Comparison of ENCODE assay signal across 1 cellular context in the genomic region with DNA sequence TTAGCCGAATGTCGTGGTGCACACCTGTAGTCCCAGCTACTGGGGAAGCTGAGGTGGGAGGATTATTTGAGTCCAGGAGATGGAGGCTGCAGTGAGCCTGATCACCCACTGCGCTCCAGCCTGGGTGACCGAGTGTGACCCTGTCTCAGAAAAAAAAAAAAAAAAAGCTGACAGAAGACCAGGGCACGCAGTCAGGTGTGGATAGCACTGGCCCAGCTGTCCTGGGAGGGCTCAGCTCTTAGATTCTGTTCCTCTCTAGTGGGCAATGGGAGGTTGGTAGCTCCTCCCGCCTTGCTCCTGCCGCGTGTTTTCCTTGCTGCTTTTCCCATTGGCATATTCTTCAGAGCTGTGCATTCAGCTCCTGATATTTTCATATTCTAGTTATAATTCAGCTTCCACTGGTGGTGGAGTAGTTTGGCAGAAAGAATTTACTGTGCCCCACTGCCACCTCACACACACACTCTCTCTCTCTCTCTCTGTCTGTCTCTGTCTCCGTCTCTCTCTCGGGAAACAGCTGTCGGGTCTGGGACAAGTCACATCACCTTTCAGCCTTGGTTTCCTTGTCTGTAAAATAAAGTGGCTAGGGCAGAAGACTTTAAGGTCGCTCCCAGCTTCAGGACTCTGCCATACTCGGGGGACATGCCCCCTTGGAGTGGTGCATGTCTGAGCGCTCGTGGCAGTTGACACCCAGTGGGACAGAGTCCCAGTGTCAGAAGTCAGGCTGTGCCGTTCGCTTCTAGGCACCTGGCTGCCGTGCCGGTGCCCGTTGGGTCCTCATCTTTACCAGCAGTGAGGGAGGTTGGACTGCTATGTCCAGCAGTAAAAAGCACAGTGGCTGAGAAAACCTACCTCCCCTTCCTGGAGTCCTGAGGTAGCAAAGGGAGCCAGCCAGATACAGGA.
TF ChIP-seq lines count a peak whose summit lies in the region.

No MANE protein-coding gene starts in this region.

TF ChIP-seq in WTC11, 78 proteins besides CTCF, POLR2A, EP300 and RAD21 (continued from another document):
- TF ChIP-seq, protein P1, sequence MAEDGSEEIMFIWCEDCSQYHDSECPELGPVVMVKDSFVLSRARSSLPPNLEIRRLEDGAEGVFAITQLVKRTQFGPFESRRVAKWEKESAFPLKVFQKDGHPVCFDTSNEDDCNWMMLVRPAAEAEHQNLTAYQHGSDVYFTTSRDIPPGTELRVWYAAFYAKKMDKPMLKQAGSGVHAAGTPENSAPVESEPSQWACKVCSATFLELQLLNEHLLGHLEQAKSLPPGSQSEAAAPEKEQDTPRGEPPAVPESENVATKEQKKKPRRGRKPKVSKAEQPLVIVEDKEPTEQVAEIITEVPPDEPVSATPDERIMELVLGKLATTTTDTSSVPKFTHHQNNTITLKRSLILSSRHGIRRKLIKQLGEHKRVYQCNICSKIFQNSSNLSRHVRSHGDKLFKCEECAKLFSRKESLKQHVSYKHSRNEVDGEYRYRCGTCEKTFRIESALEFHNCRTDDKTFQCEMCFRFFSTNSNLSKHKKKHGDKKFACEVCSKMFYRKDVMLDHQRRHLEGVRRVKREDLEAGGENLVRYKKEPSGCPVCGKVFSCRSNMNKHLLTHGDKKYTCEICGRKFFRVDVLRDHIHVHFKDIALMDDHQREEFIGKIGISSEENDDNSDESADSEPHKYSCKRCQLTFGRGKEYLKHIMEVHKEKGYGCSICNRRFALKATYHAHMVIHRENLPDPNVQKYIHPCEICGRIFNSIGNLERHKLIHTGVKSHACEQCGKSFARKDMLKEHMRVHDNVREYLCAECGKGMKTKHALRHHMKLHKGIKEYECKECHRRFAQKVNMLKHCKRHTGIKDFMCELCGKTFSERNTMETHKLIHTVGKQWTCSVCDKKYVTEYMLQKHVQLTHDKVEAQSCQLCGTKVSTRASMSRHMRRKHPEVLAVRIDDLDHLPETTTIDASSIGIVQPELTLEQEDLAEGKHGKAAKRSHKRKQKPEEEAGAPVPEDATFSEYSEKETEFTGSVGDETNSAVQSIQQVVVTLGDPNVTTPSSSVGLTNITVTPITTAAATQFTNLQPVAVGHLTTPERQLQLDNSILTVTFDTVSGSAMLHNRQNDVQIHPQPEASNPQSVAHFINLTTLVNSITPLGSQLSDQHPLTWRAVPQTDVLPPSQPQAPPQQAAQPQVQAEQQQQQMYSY (CRISPR knock-in tag; IDR thresholded peaks at IDR 0.05), result no peak
- TF ChIP-seq JUN (CRISPR knock-in tag; IDR thresholded peaks at IDR 0.05) (no peak), ZNF121 (CRISPR knock-in tag; IDR thresholded peaks at IDR 0.05) (no peak), FOXJ3 (CRISPR knock-in tag; IDR thresholded peaks at IDR 0.05; ENCODE audit: borderline replicate concordance) (no peak), TCF7 (CRISPR knock-in tag; IDR thresholded peaks at IDR 0.05; ENCODE audit: low read depth) (no peak)
- TF ChIP-seq, protein P2, sequence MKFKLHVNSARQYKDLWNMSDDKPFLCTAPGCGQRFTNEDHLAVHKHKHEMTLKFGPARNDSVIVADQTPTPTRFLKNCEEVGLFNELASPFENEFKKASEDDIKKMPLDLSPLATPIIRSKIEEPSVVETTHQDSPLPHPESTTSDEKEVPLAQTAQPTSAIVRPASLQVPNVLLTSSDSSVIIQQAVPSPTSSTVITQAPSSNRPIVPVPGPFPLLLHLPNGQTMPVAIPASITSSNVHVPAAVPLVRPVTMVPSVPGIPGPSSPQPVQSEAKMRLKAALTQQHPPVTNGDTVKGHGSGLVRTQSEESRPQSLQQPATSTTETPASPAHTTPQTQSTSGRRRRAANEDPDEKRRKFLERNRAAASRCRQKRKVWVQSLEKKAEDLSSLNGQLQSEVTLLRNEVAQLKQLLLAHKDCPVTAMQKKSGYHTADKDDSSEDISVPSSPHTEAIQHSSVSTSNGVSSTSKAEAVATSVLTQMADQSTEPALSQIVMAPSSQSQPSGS (CRISPR knock-in tag; IDR thresholded peaks at IDR 0.05; ENCODE audit: borderline replicate concordance, low read depth), result no peak
TF ChIP-seq in WTC11: peak in this region for 0.
